8 cellular contexts compared by ENCODE assay signal in the genomic region with DNA sequence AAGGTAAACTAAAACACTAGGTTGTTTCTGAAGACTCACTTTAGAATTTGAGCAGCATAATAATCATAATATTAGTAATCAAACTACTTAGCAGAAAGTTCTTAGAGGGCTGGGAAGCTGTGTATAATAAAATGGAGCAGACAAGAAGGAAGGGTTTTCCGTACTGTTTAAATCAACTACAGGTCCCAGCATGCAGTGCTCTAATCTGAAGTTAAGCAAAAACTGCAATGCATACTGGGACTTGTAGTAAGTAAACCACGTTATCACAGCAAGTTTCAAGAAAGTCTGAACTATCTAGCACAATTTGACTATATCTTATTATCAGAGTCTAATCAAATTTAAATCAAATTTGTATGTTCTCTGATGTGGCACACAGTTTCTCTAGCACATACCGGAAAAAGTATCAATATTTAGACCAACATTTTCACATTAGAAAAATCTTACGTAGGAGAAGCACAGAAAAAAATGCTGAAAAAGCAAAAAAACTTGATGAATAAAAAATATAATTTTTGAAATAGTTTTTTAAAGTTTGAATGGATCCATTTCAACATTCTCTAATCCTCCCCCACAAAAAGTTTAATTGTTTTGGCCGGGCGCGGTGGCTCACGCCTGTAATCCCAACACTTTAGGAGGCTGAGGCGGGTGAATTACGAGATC. TPM values are rescaled to one million over a fixed set of nuclear protein-coding genes. Genes with fewer than 3 reads are reported as not detected.
DNase-seq lines count a peak whose midpoint lies in the region; ATAC-seq and TF ChIP-seq lines count a peak whose summit lies in the region.

No MANE protein-coding gene starts in this region.

- POLR2A ChIA-PET in activated CD4-positive, alpha-beta memory T cell treated with anti-CD3 and anti-CD28 coated beads for 36 hours (lab: Charles Lee) = no interaction called here

- H3K27me3 ChIP-seq in right cardiac atrium (ENCODE audit: control insufficient read depth, insufficient read depth) (no peaks in the 10 kb centered on the region), sigmoid colon (no peaks in the 10 kb centered on the region)

- peaks cover 43% of the 10 kb centered on the region for H3K4me1 Mint-ChIP-seq in activated CD4-positive, alpha-beta memory T cell treated with anti-CD3 and anti-CD28 coated beads for 36 hours (ENCODE audit: low read depth)

- no peaks in the 10 kb centered on the region for H3K27me3 Mint-ChIP-seq in activated CD4-positive, alpha-beta memory T cell treated with anti-CD3 and anti-CD28 coated beads for 36 hours

- peak overlapping the region; percentile 45 for H3K4me3 Mint-ChIP-seq in activated CD4-positive, alpha-beta memory T cell treated with anti-CD3 and anti-CD28 coated beads for 36 hours

- intact Hi-C loops in Right ventricle myocardium inferior (cut with DNase I) (no loop called here), cardiac septum (cut with DNase I) (no loop called here), right cardiac atrium (cut with DNase I) (loop anchor here in 2 of 4 donors (10.0 kb wide), 2 partner anchors 58 to 202 kb away; no protein-coding TSS in a partner anchor), sigmoid colon (cut with DNase I) (no loop called here)
- intact Hi-C loops in activated CD4-positive, alpha-beta memory T cell treated with anti-CD3 and anti-CD28 coated beads for 36 hours (cut with micrococcal nuclease) = loop anchor here (1.0 kb wide), 1 partner anchor 9 kb away; no protein-coding TSS in a partner anchor

- H3K27ac ChIP-seq in right cardiac atrium (ENCODE audit: low read length) = no peak overlapping the region
- no peak overlapping the region for H3K27ac ChIP-seq in sigmoid colon

- no peak for TF ChIP-seq POLR2A in sigmoid colon (IDR thresholded peaks at IDR 0.05)

- no peak for TF ChIP-seq CTCF in sigmoid colon (IDR thresholded peaks at IDR 0.05)

- TF ChIP-seq EP300 in sigmoid colon (IDR thresholded peaks at IDR 0.05) = no peak

- H3K4me1 ChIP-seq in right cardiac atrium (ENCODE audit: control insufficient read depth, insufficient read depth, low read length) = peaks cover 3% of the 10 kb centered on the region
- peaks cover 0 to 53% (median 37%) of the 10 kb centered on the region in 4 donors for H3K4me1 ChIP-seq in sigmoid colon

- ATAC-seq in Right ventricle myocardium inferior (peak; percentile 88), HG02678 (IDR thresholded peaks at IDR 0.05; ENCODE audit: unreplicated experiment) (peak; percentile 74), right cardiac atrium (peak; percentile 95 to 96)

- H3K36me3 ChIP-seq in sigmoid colon = no peaks in the 10 kb centered on the region

- peaks cover 3% of the 10 kb centered on the region for H3K36me3 Mint-ChIP-seq in activated CD4-positive, alpha-beta memory T cell treated with anti-CD3 and anti-CD28 coated beads for 36 hours

- H3K4me3 ChIP-seq in right cardiac atrium (ENCODE audit: low read length) (no peak overlapping the region), sigmoid colon (no peak overlapping the region)

- CTCF ChIA-PET in activated CD4-positive, alpha-beta memory T cell treated with anti-CD3 and anti-CD28 coated beads for 36 hours (lab: Charles Lee) = interaction anchor here (0.8 kb wide), 1 partner anchor 10 kb away, joined by 5 read pairs; no protein-coding TSS in a partner anchor

- no peaks in the 10 kb centered on the region for H3K9me3 ChIP-seq in right cardiac atrium (ENCODE audit: control insufficient read depth, low read length)
- H3K9me3 ChIP-seq in sigmoid colon = no peaks in the 10 kb centered on the region

- H3K9me3 Mint-ChIP-seq in activated CD4-positive, alpha-beta memory T cell treated with anti-CD3 and anti-CD28 coated beads for 36 hours = no peaks in the 10 kb centered on the region

- no peak overlapping the region for H3K27ac Mint-ChIP-seq in activated CD4-positive, alpha-beta memory T cell treated with anti-CD3 and anti-CD28 coated beads for 36 hours

- WGBS in right cardiac atrium = 75% methylated on average over 10 of the region's 10 CpGs
- 67 to 76% methylated on average over 10 of the region's 10 CpGs for WGBS in sigmoid colon, 2 donors

- no peak for DNase-seq in Right ventricle myocardium inferior (ENCODE audit: missing footprints)
- no peak for DNase-seq in cardiac septum (ENCODE audit: low spot score)
- DNase-seq in NCI-H2196 (lab: John Stamatoyannopoulos, UW; ENCODE audit: unreplicated experiment) = peak; percentile 61
- no peak for DNase-seq in activated CD4-positive, alpha-beta memory T cell treated with anti-CD3 and anti-CD28 coated beads for 36 hours
- no peak for DNase-seq in right cardiac atrium
- peak; percentile 39 for DNase-seq in stromal cell of bone marrow (ENCODE audit: low read depth)
- no peak for DNase-seq in sigmoid colon

RNA-seq across cellular contexts. Expression of a gene that starts 8.2 kb away (rescaled TPM):
- total RNA-seq in Right ventricle myocardium inferior (35.4 TPM), cardiac septum (43.8 TPM), right cardiac atrium (10 to 100 TPM; 50.5 to 57.3 (median 52.2) TPM), sigmoid colon (10 to 100 TPM; 30.3 to 58.6 (median 48.8) TPM)
- 10 to 100 TPM; 38.0 to 40.0 TPM for total RNA-seq in activated CD4-positive, alpha-beta memory T cell treated with anti-CD3 and anti-CD28 coated beads for 36 hours
- polyA plus RNA-seq in right cardiac atrium (23.6 TPM), sigmoid colon (10 to 100 TPM in 2 of 3 donors, 1 to 10 TPM in 1; 5.3 to 17.3 (median 13.2) TPM)

Comparison
In these comparisons a context has a peak if more than half of its experiments do, and no peak if none do; other contexts are left out.
1. DNase-seq: peak in NCI-H2196 (single experiment) and stromal cell of bone marrow (single experiment); none in Right ventricle myocardium inferior (single experiment), cardiac septum (single experiment), activated CD4-positive, alpha-beta memory T cell treated with anti-CD3 and anti-CD28 coated beads for 36 hours (single experiment), right cardiac atrium (0 of 3) and sigmoid colon (single experiment).
2. Peak in every context shown above with its lines, with median percentiles within 50 percentile points of each other: ATAC-seq.